In genomic region chr4:172480471-172480870, GRCh38 we compare ENCODE assay signal across 23 cellular contexts.
"Had no signal": no experiment of that assay in that cellular context is flagged by ENCODE, and none has a peak within 500 bp of the region (broad histone marks: within the 10 kb centered on the region; RNA-seq: fewer than 3 reads in every experiment).

No MANE protein-coding gene starts in this region.

- H3K9me3 ChIP-seq: colonic mucosa, lower lobe of right lung, neutrophil, testis, upper lobe of right lung had no signal

- H3K27ac ChIP-seq: colonic mucosa, esophagus squamous epithelium, heart left ventricle, left ventricle myocardium inferior, lower lobe of right lung, neutrophil, skin epidermis, testis, tibial nerve, upper lobe of right lung had no signal

- H3K27me3 ChIP-seq: colonic mucosa, esophagus squamous epithelium, heart left ventricle, neutrophil, testis, tibial nerve, upper lobe of right lung had no signal

- DNase-seq: cerebellar nuclear complex; colonic mucosa; dermis blood vessel endothelial cell; esophagus squamous epithelium; heart left ventricle; hypothalamus; kidney; left cardiac atrium; left ventricle myocardium inferior; lower lobe of right lung; midbrain; naive thymus-derived CD8-positive, alpha-beta T cell; posterior cingulate gyrus; stimulated activated CD4-positive, alpha-beta T cell treated with anti-CD3 and anti-CD28 coated beads, Interleukin-2, amount 100 ng/mL, for 24 hours; stimulated activated CD4-positive, alpha-beta T cell treated with anti-CD3 and anti-CD28 coated beads, Interleukin-4, amount 100 ng/mL, for 4 hours; stimulated activated naive B cell treated with anti-CD40 and anti-IgM and Interleukin-4, amounts not matched to agents 10 μg/mL and 1 μg/mL and 100 μg/mL, for 72 hours; stimulated activated naive CD8-positive, alpha-beta T cell treated with anti-CD3 and anti-CD28 coated beads, Interleukin-15, amount 100 ng/mL, for 72 hours; testis; upper lobe of right lung had no signal

- H3K4me1 ChIP-seq: colonic mucosa, esophagus squamous epithelium, heart left ventricle, left ventricle myocardium inferior, lower lobe of right lung, testis, tibial nerve, upper lobe of right lung had no signal

- ATAC-seq: heart left ventricle; left cardiac atrium; lower lobe of right lung; naive thymus-derived CD8-positive, alpha-beta T cell; sciatic nerve; stimulated activated naive B cell treated with anti-CD40 and anti-IgM and Interleukin-4, amounts not matched to agents 10 μg/mL and 1 μg/mL and 100 μg/mL, for 72 hours; stimulated activated naive CD8-positive, alpha-beta T cell treated with anti-CD3 and anti-CD28 coated beads, Interleukin-15, amount 100 ng/mL, for 72 hours; upper lobe of right lung had no signal

- H3K36me3 ChIP-seq: colonic mucosa, esophagus squamous epithelium, heart left ventricle, left ventricle myocardium inferior, lower lobe of right lung, neutrophil, tibial nerve, upper lobe of right lung had no signal

- H3K4me3 ChIP-seq: colonic mucosa, esophagus squamous epithelium, heart left ventricle, left ventricle myocardium inferior, lower lobe of right lung, skin epidermis, testis, tibial nerve, upper lobe of right lung had no signal
